2 cellular contexts compared by ENCODE assay signal in the genomic region with DNA sequence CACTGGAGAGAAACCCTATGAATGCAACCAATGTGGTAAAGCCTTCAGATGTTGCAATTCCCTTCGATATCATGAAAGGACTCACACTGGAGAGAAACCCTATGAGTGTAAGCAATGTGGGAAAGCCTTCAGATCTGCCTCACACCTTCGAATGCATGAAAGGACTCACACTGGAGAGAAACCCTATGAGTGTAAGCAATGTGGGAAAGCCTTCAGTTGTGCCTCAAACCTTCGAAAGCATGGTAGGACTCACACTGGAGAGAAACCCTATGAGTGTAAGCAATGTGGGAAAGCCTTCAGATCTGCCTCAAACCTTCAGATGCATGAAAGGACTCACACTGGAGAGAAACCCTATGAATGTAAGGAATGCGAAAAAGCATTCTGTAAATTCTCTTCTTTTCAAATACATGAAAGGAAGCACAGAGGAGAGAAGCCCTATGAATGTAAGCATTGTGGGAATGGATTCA.
TF ChIP-seq lines count a peak whose summit lies in the region.
"Not testable (repeated sequence)": the region's sequence is repeated elsewhere in the genome, so short reads cannot be mapped to it uniquely, and the experiment has no call there.

No MANE protein-coding gene starts in this region.

TF ChIP-seq in HEK293, 187 proteins besides CTCF, POLR2A, EP300 and RAD21:
- TF ChIP-seq SETDB1 (IDR thresholded peaks at IDR 0.05; ENCODE audit: insufficient read length, low read length) = peak; percentile 98
- not testable (repeated sequence) for TF ChIP-seq ZNF274 (IDR thresholded peaks at IDR 0.05; ENCODE audit: low read length)
- peak; percentile 83; the same call in 1 of the 2 replicates for TF ChIP-seq ZNF274 (tag by site-specific recombination; IDR thresholded peaks at IDR 0.05; ENCODE audit: borderline replicate concordance)
- peak; percentile 95; the same call in 1 of the 2 replicates for TF ChIP-seq TRIM28 (IDR thresholded peaks at IDR 0.05; ENCODE audit: borderline replicate concordance, low read length)
- TF ChIP-seq, protein P1, sequence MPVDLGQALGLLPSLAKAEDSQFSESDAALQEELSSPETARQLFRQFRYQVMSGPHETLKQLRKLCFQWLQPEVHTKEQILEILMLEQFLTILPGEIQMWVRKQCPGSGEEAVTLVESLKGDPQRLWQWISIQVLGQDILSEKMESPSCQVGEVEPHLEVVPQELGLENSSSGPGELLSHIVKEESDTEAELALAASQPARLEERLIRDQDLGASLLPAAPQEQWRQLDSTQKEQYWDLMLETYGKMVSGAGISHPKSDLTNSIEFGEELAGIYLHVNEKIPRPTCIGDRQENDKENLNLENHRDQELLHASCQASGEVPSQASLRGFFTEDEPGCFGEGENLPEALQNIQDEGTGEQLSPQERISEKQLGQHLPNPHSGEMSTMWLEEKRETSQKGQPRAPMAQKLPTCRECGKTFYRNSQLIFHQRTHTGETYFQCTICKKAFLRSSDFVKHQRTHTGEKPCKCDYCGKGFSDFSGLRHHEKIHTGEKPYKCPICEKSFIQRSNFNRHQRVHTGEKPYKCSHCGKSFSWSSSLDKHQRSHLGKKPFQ (tag by site-specific recombination; IDR thresholded peaks at IDR 0.05) = 0 out of 2 replicates have a peak, but pooled peaks have one; percentile 18
- TF ChIP-seq ZNF280D (tag by site-specific recombination; IDR thresholded peaks at IDR 0.05) = peak; percentile 68; the same call in 1 of the 2 replicates
TF ChIP-seq in HEK293: peak in this region for 5; not testable (repeated sequence) for 182.

TF ChIP-seq in K562, 482 proteins besides CTCF, POLR2A, EP300 and RAD21:
- TF ChIP-seq ZNF75A (CRISPR knock-in tag; IDR thresholded peaks at IDR 0.05) (peak; percentile 89), CBX5 (IDR thresholded peaks at IDR 0.05; ENCODE audit: borderline replicate concordance, low read depth) (peak; percentile 94), RBM25 (IDR thresholded peaks at IDR 0.05; ENCODE audit: low read depth, low read length, severe bottlenecking) (peak; percentile 16), CBX1 (IDR thresholded peaks at IDR 0.05; ENCODE audit: low read depth) (0 out of 2 replicates have a peak, but pooled peaks have one; percentile 78), TRIM28 (IDR thresholded peaks at IDR 0.05) (peak; percentile 72), SOX6 (IDR thresholded peaks at IDR 0.05) (peak; percentile 45), CBX3 (IDR thresholded peaks at IDR 0.05; ENCODE audit: borderline replicate concordance in 1 of 2, low read length in 2 of 2) (peak in 1 of 2 experiments; percentile 74; a peak in 2 of 3 replicates), ZNF512 (tag; IDR thresholded peaks at IDR 0.05) (0 out of 2 replicates have a peak, but pooled peaks have one; percentile 10), XRCC3 (IDR thresholded peaks at IDR 0.05) (peak; percentile 48; the same call in 1 of the 2 replicates), EP400 (IDR thresholded peaks at IDR 0.05) (0 out of 2 replicates have a peak, but pooled peaks have one; percentile 1)
- TF ChIP-seq, protein P2, sequence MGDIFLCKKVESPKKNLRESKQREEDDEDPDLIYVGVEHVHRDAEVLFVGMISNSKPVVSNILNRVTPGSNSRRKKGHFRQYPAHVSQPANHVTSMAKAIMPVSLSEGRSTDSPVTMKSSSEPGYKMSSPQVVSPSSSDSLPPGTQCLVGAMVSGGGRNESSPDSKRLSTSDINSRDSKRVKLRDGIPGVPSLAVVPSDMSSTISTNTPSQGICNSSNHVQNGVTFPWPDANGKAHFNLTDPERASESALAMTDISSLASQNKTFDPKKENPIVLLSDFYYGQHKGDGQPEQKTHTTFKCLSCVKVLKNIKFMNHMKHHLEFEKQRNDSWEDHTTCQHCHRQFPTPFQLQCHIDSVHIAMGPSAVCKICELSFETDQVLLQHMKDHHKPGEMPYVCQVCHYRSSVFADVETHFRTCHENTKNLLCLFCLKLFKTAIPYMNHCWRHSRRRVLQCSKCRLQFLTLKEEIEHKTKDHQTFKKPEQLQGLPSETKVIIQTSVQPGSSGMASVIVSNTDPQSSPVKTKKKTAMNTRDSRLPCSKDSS (IDR thresholded peaks at IDR 0.05; ENCODE audit: low read depth, partially characterized antibody) = peak; percentile 90
